ENCODE assay signal across 27 cellular contexts in genomic region chr1:112537451-112537850, GRCh38. TPM values are rescaled to one million over a fixed set of nuclear protein-coding genes. Genes with fewer than 3 reads are reported as not detected.
"Had no signal": no experiment of that assay in that cellular context is flagged by ENCODE, and none has a peak within 500 bp of the region (broad histone marks: within the 10 kb centered on the region; RNA-seq: fewer than 3 reads in every experiment).

No MANE protein-coding gene starts in this region.

- H3K27ac Mint-ChIP-seq: activated CD4-positive, alpha-beta T cell treated with anti-CD3 and anti-CD28 coated beads, Interleukin-2, amount 10 ng/mL, durations not matched to agents 7 days and 5 days; activated CD8-positive, alpha-beta memory T cell treated with anti-CD3 and anti-CD28 coated beads, Interleukin-2, amount 10 ng/mL, durations not matched to agents 7 days and 5 days; activated CD8-positive, alpha-beta T cell treated with anti-CD3 and anti-CD28 coated beads, Interleukin-2, amount 10 ng/mL, durations not matched to agents 7 days and 5 days; activated naive CD4-positive, alpha-beta T cell treated with anti-CD3 and anti-CD28 coated beads, Interleukin-2, amount 50 U/mL, for 24 hours; activated T-helper 2 cell treated with anti-CD3 and anti-CD28 coated beads, Interferon-gamma antibody, Interleukin-2, Interleukin-4, amounts not matched to agents 10 μg/mL and 5 μg/mL and 100 μg/mL, durations not matched to agents 14 hours and 24 hours and 36 hours; immature natural killer cell; naive thymus-derived CD8-positive, alpha-beta T cell had no signal

- H3K27me3 Mint-ChIP-seq: activated CD4-positive, alpha-beta T cell treated with anti-CD3 and anti-CD28 coated beads, Interleukin-2, amount 10 ng/mL, durations not matched to agents 7 days and 5 days; activated CD8-positive, alpha-beta memory T cell treated with anti-CD3 and anti-CD28 coated beads, Interleukin-2, amount 10 ng/mL, durations not matched to agents 7 days and 5 days; activated naive CD4-positive, alpha-beta T cell treated with anti-CD3 and anti-CD28 coated beads, Interleukin-2, amount 50 U/mL, for 24 hours; naive thymus-derived CD8-positive, alpha-beta T cell had no signal

- H3K4me3 Mint-ChIP-seq: activated CD4-positive, alpha-beta T cell treated with anti-CD3 and anti-CD28 coated beads, Interleukin-2, amount 10 ng/mL, durations not matched to agents 7 days and 5 days; activated CD8-positive, alpha-beta memory T cell treated with anti-CD3 and anti-CD28 coated beads, Interleukin-2, amount 10 ng/mL, durations not matched to agents 7 days and 5 days; activated CD8-positive, alpha-beta T cell treated with anti-CD3 and anti-CD28 coated beads, Interleukin-2, amount 10 ng/mL, durations not matched to agents 7 days and 5 days; activated naive CD4-positive, alpha-beta T cell treated with anti-CD3 and anti-CD28 coated beads, Interleukin-2, amount 50 U/mL, for 24 hours; immature natural killer cell; naive thymus-derived CD8-positive, alpha-beta T cell had no signal

- H3K9me3 Mint-ChIP-seq: activated CD4-positive, alpha-beta T cell treated with anti-CD3 and anti-CD28 coated beads, Interleukin-2, amount 10 ng/mL, durations not matched to agents 7 days and 5 days; activated naive CD4-positive, alpha-beta T cell treated with anti-CD3 and anti-CD28 coated beads, Interleukin-2, amount 50 U/mL, for 24 hours; activated T-helper 2 cell treated with anti-CD3 and anti-CD28 coated beads, Interferon-gamma antibody, Interleukin-2, Interleukin-4, amounts not matched to agents 10 μg/mL and 5 μg/mL and 100 μg/mL, durations not matched to agents 14 hours and 24 hours and 36 hours; immature natural killer cell; naive thymus-derived CD8-positive, alpha-beta T cell had no signal

- H3K9me3 ChIP-seq: heart left ventricle, ovary, prostate gland, right atrium auricular region, suprapubic skin, tibial artery, upper lobe of right lung had no signal

- H3K4me1 Mint-ChIP-seq: activated CD4-positive, alpha-beta T cell treated with anti-CD3 and anti-CD28 coated beads, Interleukin-2, amount 10 ng/mL, durations not matched to agents 7 days and 5 days; activated naive CD4-positive, alpha-beta T cell treated with anti-CD3 and anti-CD28 coated beads, Interleukin-2, amount 50 U/mL, for 24 hours; immature natural killer cell; naive thymus-derived CD8-positive, alpha-beta T cell had no signal

- H3K4me1 ChIP-seq: prostate gland, upper lobe of right lung had no signal

- DNase-seq: activated CD4-positive, alpha-beta T cell treated with anti-CD3 and anti-CD28 coated beads, Interleukin-2, amount 10 ng/mL, durations not matched to agents 7 days and 5 days; activated CD4-positive, CD25-positive, alpha-beta regulatory T cell treated with anti-CD3 and anti-CD28 coated beads, Interleukin-2, amount 50 U/mL, for 72 hours; activated CD8-positive, alpha-beta memory T cell treated with anti-CD3 and anti-CD28 coated beads, Interleukin-2, amount 10 ng/mL, durations not matched to agents 7 days and 5 days; activated CD8-positive, alpha-beta T cell treated with anti-CD3 and anti-CD28 coated beads, Interleukin-2, amount 10 ng/mL, durations not matched to agents 7 days and 5 days; activated T-cell treated with anti-CD3 and anti-CD28 coated beads, Interleukin-2, amount 50 U/mL, for 48 hours; anterior cingulate cortex; caudate nucleus; cortex of kidney; foreskin fibroblast; heart left ventricle; hypothalamus; immature natural killer cell; kidney; left colon; naive thymus-derived CD8-positive, alpha-beta T cell; ovary; stimulated activated CD4-positive, alpha-beta T cell treated with anti-CD3 and anti-CD28 coated beads, Interleukin-15, amount 100 ng/mL, for 24 hours; stimulated activated CD4-positive, alpha-beta T cell treated with anti-CD3 and anti-CD28 coated beads, Interleukin-2, amount 100 ng/mL, for 24 hours; stimulated activated naive CD4-positive, alpha-beta T cell; T-helper 2 cell; tibial artery; upper lobe of right lung had no signal

- H3K27me3 ChIP-seq: heart left ventricle, ovary, right atrium auricular region, suprapubic skin, tibial artery, upper lobe of right lung had no signal

- H3K27ac ChIP-seq: heart left ventricle, ovary, prostate gland, right atrium auricular region, suprapubic skin, tibial artery, upper lobe of right lung had no signal

- H3K36me3 ChIP-seq: ovary, prostate gland had no signal

- H3K4me3 ChIP-seq: heart left ventricle, ovary, prostate gland, right atrium auricular region, suprapubic skin, tibial artery, upper lobe of right lung had no signal

- ATAC-seq: activated CD8-positive, alpha-beta memory T cell treated with anti-CD3 and anti-CD28 coated beads, Interleukin-2, amount 10 ng/mL, durations not matched to agents 7 days and 5 days; activated CD8-positive, alpha-beta T cell treated with anti-CD3 and anti-CD28 coated beads, Interleukin-2, amount 10 ng/mL, durations not matched to agents 7 days and 5 days; heart left ventricle; left colon; naive thymus-derived CD8-positive, alpha-beta T cell; upper lobe of right lung had no signal

RNA-seq across cellular contexts. Expression of gene WNT2B, which starts 28.7 kb away (rescaled TPM):
- total RNA-seq: activated CD4-positive, alpha-beta T cell treated with anti-CD3 and anti-CD28 coated beads, Interleukin-2, amount 10 ng/mL, durations not matched to agents 7 days and 5 days; activated CD8-positive, alpha-beta T cell treated with anti-CD3 and anti-CD28 coated beads, Interleukin-2, amount 10 ng/mL, durations not matched to agents 7 days and 5 days had no signal
